ENCODE assay signal across 1 cellular context in the genomic region with DNA sequence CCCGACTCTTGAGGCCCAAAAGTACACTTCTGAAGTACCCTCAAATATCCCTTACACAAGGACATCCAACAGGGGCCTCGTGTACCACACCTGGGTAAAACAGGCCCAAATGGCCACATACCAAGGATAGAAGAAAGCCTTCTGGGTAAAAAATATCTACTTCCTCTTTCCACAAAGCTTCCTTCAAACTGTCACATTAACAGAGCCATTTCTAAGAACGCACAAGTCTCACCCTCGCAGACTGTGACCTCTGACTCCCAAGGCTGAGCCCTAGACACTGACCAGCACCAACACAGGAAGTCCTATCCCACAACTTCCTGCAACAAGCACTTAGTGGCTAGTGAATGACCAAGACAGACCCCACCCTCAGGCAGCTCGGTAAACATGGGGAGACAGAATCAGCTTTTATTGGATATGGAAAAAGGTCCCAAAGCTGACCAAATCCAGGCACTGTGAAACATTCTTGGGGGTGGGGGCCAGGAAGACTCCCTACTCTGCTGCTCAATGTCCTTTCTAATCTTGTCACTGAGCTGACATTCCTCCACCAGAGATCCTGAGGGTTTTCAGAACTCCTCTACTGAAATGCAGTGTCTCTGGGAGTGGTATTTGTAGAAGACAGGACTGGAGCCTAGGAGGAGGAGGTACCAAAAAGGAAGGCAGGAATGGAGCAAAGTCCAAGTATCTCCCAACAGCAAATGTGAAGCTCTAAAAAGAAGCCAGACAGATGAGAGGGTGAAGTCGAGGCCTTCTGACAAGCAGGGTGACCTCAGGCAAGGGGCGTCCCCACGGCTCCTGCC.
TF ChIP-seq lines count a peak whose summit lies in the region.

No MANE protein-coding gene starts in this region.

TF ChIP-seq in GM12878, 131 proteins besides CTCF, POLR2A, EP300 and RAD21:
- TF ChIP-seq SMAD1 (IDR thresholded peaks at IDR 0.05; ENCODE audit: low read depth, partially characterized antibody) (no peak), RUNX3 (IDR thresholded peaks at IDR 0.05; ENCODE audit: low read length) (0 out of 2 replicates have a peak, but pooled peaks have one; percentile 11), ZBED1 (IDR thresholded peaks at IDR 0.05; ENCODE audit: borderline replicate concordance) (no peak), NR2F1 (conservative IDR thresholded peaks at IDR 0.05) (peak; percentile 67), IKZF1 (conservative IDR thresholded peaks at IDR 0.05) (0 out of 2 replicates have a peak, but pooled peaks have one; percentile 14), MEF2B (IDR thresholded peaks at IDR 0.05; ENCODE audit: partially characterized antibody, poor library complexity, severe bottlenecking) (no peak), SPI1 (IDR thresholded peaks at IDR 0.05; ENCODE audit: borderline replicate concordance, insufficient read depth, low read depth, low read length) (0 out of 2 replicates have a peak, but pooled peaks have one; percentile 24), HDAC2 (IDR thresholded peaks at IDR 0.05) (no peak), GATAD2B (conservative IDR thresholded peaks at IDR 0.05; ENCODE audit: low read depth) (no peak), CREM (IDR thresholded peaks at IDR 0.05; ENCODE audit: low read depth) (no peak), BHLHE40 (IDR thresholded peaks at IDR 0.05; ENCODE audit: borderline replicate concordance in 1 of 2, low read depth in 2 of 2, low read length in 1 of 2) (no peak), NR2C1 (IDR thresholded peaks at IDR 0.05) (0 out of 2 replicates have a peak, but pooled peaks have one; percentile 28)
- TF ChIP-seq, protein P1, sequence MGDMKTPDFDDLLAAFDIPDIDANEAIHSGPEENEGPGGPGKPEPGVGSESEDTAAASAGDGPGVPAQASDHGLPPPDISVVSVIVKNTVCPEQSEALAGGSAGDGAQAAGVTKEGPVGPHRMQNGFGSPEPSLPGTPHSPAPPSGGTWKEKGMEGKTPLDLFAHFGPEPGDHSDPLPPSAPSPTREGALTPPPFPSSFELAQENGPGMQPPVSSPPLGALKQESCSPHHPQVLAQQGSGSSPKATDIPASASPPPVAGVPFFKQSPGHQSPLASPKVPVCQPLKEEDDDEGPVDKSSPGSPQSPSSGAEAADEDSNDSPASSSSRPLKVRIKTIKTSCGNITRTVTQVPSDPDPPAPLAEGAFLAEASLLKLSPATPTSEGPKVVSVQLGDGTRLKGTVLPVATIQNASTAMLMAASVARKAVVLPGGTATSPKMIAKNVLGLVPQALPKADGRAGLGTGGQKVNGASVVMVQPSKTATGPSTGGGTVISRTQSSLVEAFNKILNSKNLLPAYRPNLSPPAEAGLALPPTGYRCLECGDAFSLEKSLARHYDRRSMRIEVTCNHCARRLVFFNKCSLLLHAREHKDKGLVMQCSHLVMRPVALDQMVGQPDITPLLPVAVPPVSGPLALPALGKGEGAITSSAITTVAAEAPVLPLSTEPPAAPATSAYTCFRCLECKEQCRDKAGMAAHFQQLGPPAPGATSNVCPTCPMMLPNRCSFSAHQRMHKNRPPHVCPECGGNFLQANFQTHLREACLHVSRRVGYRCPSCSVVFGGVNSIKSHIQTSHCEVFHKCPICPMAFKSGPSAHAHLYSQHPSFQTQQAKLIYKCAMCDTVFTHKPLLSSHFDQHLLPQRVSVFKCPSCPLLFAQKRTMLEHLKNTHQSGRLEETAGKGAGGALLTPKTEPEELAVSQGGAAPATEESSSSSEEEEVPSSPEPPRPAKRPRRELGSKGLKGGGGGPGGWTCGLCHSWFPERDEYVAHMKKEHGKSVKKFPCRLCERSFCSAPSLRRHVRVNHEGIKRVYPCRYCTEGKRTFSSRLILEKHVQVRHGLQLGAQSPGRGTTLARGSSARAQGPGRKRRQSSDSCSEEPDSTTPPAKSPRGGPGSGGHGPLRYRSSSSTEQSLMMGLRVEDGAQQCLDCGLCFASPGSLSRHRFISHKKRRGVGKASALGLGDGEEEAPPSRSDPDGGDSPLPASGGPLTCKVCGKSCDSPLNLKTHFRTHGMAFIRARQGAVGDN (IDR thresholded peaks at IDR 0.05) = no peak
- TF ChIP-seq, protein P2, sequence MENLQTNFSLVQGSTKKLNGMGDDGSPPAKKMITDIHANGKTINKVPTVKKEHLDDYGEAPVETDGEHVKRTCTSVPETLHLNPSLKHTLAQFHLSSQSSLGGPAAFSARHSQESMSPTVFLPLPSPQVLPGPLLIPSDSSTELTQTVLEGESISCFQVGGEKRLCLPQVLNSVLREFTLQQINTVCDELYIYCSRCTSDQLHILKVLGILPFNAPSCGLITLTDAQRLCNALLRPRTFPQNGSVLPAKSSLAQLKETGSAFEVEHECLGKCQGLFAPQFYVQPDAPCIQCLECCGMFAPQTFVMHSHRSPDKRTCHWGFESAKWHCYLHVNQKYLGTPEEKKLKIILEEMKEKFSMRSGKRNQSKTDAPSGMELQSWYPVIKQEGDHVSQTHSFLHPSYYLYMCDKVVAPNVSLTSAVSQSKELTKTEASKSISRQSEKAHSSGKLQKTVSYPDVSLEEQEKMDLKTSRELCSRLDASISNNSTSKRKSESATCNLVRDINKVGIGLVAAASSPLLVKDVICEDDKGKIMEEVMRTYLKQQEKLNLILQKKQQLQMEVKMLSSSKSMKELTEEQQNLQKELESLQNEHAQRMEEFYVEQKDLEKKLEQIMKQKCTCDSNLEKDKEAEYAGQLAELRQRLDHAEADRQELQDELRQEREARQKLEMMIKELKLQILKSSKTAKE (IDR thresholded peaks at IDR 0.05; ENCODE audit: low read depth, poor library complexity, severe bottlenecking) = no peak
- TF ChIP-seq, protein P3, sequence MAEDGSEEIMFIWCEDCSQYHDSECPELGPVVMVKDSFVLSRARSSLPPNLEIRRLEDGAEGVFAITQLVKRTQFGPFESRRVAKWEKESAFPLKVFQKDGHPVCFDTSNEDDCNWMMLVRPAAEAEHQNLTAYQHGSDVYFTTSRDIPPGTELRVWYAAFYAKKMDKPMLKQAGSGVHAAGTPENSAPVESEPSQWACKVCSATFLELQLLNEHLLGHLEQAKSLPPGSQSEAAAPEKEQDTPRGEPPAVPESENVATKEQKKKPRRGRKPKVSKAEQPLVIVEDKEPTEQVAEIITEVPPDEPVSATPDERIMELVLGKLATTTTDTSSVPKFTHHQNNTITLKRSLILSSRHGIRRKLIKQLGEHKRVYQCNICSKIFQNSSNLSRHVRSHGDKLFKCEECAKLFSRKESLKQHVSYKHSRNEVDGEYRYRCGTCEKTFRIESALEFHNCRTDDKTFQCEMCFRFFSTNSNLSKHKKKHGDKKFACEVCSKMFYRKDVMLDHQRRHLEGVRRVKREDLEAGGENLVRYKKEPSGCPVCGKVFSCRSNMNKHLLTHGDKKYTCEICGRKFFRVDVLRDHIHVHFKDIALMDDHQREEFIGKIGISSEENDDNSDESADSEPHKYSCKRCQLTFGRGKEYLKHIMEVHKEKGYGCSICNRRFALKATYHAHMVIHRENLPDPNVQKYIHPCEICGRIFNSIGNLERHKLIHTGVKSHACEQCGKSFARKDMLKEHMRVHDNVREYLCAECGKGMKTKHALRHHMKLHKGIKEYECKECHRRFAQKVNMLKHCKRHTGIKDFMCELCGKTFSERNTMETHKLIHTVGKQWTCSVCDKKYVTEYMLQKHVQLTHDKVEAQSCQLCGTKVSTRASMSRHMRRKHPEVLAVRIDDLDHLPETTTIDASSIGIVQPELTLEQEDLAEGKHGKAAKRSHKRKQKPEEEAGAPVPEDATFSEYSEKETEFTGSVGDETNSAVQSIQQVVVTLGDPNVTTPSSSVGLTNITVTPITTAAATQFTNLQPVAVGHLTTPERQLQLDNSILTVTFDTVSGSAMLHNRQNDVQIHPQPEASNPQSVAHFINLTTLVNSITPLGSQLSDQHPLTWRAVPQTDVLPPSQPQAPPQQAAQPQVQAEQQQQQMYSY (CRISPR knock-in tag; IDR thresholded peaks at IDR 0.05) = no peak
